Comparison of ENCODE assay signal across 1 cellular context in genomic region chr2:146821836-146822316, GRCh38.
TF ChIP-seq lines count a peak whose summit lies in the region.

No MANE protein-coding gene starts in this region.

TF ChIP-seq in WTC11, 78 proteins besides CTCF, POLR2A, EP300 and RAD21 (continued from another document):
- no peak for TF ChIP-seq E2F5 (CRISPR knock-in tag; IDR thresholded peaks at IDR 0.05)
- no peak for TF ChIP-seq ZNF425 (CRISPR knock-in tag; conservative IDR thresholded peaks at IDR 0.05)
- TF ChIP-seq KAT7 (CRISPR knock-in tag; IDR thresholded peaks at IDR 0.05; ENCODE audit: borderline replicate concordance): no peak
- TF ChIP-seq CREB1 (CRISPR knock-in tag; IDR thresholded peaks at IDR 0.05): no peak
